28 cellular contexts compared by ENCODE assay signal in genomic region chr16:72083778-72084404, GRCh38. TPM values are rescaled to one million over a fixed set of nuclear protein-coding genes. Genes with fewer than 3 reads are reported as not detected.
"Had no signal": no experiment of that assay in that cellular context is flagged by ENCODE, and none has a peak within 500 bp of the region (broad histone marks: within the 10 kb centered on the region; RNA-seq: fewer than 3 reads in every experiment).

No MANE protein-coding gene starts in this region.

- H3K4me3 ChIP-seq: SK-N-MC had no signal

- ATAC-seq: activated T-cell treated with anti-CD3 and anti-CD28 coated beads, Interleukin-2, amount 50 U/mL, for 4 hours; activated T-helper 17 cell treated with anti-CD3 and anti-CD28 coated beads, Interleukin-2, amount 50 U/mL, for 72 hours; T-cell had no signal

- H3K27ac ChIP-seq: KMS-11, SK-N-MC, VCaP had no signal

- H3K4me2 ChIP-seq: KMS-11 had no signal

- H3K9ac ChIP-seq: KMS-11 had no signal

- DNase-seq: activated CD4-positive, alpha-beta memory T cell treated with anti-CD3 and anti-CD28 coated beads for 36 hours; activated CD4-positive, alpha-beta T cell treated with anti-CD3 and anti-CD28 coated beads, Interleukin-2, amount 10 ng/mL, durations not matched to agents 7 days and 5 days; activated CD4-positive, CD25-positive, alpha-beta regulatory T cell; activated CD8-positive, alpha-beta memory T cell treated with anti-CD3 and anti-CD28 coated beads for 24 hours; activated gamma-delta T cell; activated naive CD4-positive, alpha-beta T cell treated with anti-CD3 and anti-CD28 coated beads, Interleukin-2, amount 10 ng/mL, durations not matched to agents 7 days and 5 days; activated naive CD8-positive, alpha-beta T cell treated with anti-CD3 and anti-CD28 coated beads for 36 hours; activated T-cell treated with anti-CD3 and anti-CD28 coated beads, Interleukin-2, amount 50 U/mL, for 4 hours; anterior cingulate cortex; NCI-H1092; NCI-H1417; NCI-H2029; NCI-H2107; NCI-H2171 treated with DMSO at 0.1 percent for 48 hours; NCI-H345; NCI-H510A; NCI-H526 treated with DMSO at 0.1 percent for 48 hours; NCI-H82; T-cell; T-helper 2 cell; T1000 had no signal

RNA-seq across cellular contexts. Expression of gene HPR, which starts 20.9 kb away (rescaled TPM):
- total RNA-seq: activated CD4-positive, alpha-beta memory T cell treated with anti-CD3 and anti-CD28 coated beads for 36 hours; activated CD4-positive, alpha-beta T cell treated with anti-CD3 and anti-CD28 coated beads, Interleukin-2, amount 10 ng/mL, durations not matched to agents 7 days and 5 days; activated naive CD8-positive, alpha-beta T cell treated with anti-CD3 and anti-CD28 coated beads for 36 hours; activated T-cell treated with anti-CD3 and anti-CD28 coated beads, Interleukin-2, amount 50 U/mL, for 4 hours; activated T-helper 17 cell treated with anti-CD3 and anti-CD28 coated beads, Interleukin-2, amount 50 U/mL, for 72 hours; MCF 10A; OCI-LY7; RPMI7951; T-cell had no signal

RNA-seq across cellular contexts. Expression of gene HP, which starts 29.6 kb away (rescaled TPM):
- total RNA-seq: activated CD4-positive, alpha-beta memory T cell treated with anti-CD3 and anti-CD28 coated beads for 36 hours; activated CD4-positive, alpha-beta T cell treated with anti-CD3 and anti-CD28 coated beads, Interleukin-2, amount 10 ng/mL, durations not matched to agents 7 days and 5 days; activated naive CD8-positive, alpha-beta T cell treated with anti-CD3 and anti-CD28 coated beads for 36 hours; activated T-helper 17 cell treated with anti-CD3 and anti-CD28 coated beads, Interleukin-2, amount 50 U/mL, for 72 hours; MCF 10A; OCI-LY7; RPMI7951 had no signal
